21 cellular contexts compared by ENCODE assay signal in the genomic region with DNA sequence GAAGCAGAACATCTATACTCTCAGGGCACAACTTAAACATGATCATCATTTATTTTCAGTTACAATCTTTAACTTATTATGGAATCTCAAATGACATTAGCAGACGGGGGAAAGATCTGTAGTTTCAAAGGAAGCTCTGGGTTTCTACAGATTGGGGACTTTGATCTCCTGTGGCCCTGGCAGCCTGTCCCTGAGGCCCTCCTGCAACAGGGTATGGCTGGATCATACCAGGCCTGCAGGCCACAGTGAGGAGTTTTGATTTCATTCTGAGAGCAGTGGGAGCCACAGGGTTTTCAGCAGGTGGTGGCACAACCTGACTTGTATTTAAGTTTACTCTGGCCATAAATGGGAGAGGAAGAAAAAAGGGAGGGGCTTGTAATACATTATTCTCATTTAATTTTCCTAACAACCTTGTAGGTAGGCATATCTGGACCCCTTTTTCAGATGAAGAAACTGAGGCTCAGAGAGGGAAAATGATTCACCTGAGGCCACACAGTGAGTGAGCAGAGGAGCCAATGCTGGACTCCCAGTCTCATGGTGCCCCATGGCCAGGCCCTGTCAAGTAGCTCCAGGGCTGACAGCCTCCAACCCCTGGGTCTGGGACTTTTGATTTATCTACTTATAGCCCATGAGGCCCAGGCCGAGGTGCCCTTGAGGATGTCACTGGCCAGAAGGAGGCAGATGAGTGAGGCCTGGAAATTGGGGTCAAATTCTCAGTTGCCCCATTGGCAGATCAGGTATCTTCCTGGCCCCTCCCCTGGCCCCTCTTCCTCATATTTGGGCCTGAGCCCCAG.
DNase-seq lines count a peak whose midpoint lies in the region; ATAC-seq, FAIRE-seq and TF ChIP-seq lines count a peak whose summit lies in the region.
"Had no signal": no experiment of that assay in that cellular context is flagged by ENCODE, and none has a peak within 500 bp of the region (broad histone marks: within the 10 kb centered on the region; RNA-seq: fewer than 3 reads in every experiment).

No MANE protein-coding gene starts in this region.

- DNase-seq in activated T-cell treated with anti-CD3 and anti-CD28 coated beads, Interleukin-2, amount 50 U/mL, for 72 hours = no peak
- DNase-seq in activated T-cell treated with anti-CD3 and anti-CD28 coated beads, Interleukin-2, amount 50 U/mL, for 48 hours = no peak
- DNase-seq in activated naive CD8-positive, alpha-beta T cell treated with anti-CD3 and anti-CD28 coated beads, Interleukin-2, amount 50 U/mL, for 24 hours = no peak
- DNase-seq in HepG2 (ENCODE audit: low spot score) = no peak
- DNase-seq in spleen = peak; percentile 52
- no peak for DNase-seq in NCI-H187 (lab: John Stamatoyannopoulos, UW)
- DNase-seq: BE2C; CD8-positive, alpha-beta memory T cell; Kasumi-1; MG63; NCI-H1048; NCI-H146; NCI-H2081; NCI-H2171 treated with DMSO at 0.1 percent for 48 hours; NCI-H446 treated with DMSO at 0.1 percent for 48 hours; NCI-H69 had no signal

- H3K27ac ChIP-seq in HepG2 (ENCODE audit: extremely low read length, insufficient read depth, low read length) (no peak overlapping the region), spleen (no peak overlapping the region)

- H3K4me1 ChIP-seq in HepG2 (ENCODE audit: insufficient read depth, low read length) (no peaks in the 10 kb centered on the region), spleen (peaks cover 0 to 23% (median 12%) of the 10 kb centered on the region in 6 donors)
- H3K4me1 ChIP-seq: BE2C had no signal

- H4K20me1 ChIP-seq in HepG2 (ENCODE audit: insufficient read depth, low read length) = no peaks in the 10 kb centered on the region

- no peak for TF ChIP-seq POLR2A in HepG2 (IDR thresholded peaks at IDR 0.05; ENCODE audit: insufficient read depth in 1 of 2, low read depth in 2 of 2, low read length in 2 of 2)
- TF ChIP-seq POLR2A in spleen (IDR thresholded peaks at IDR 0.05) = no peak

- no peaks in the 10 kb centered on the region for H3K27me3 ChIP-seq in HepG2 (ENCODE audit: control insufficient read depth in 1 of 2, insufficient read depth in 2 of 2, low read length in 2 of 2)
- H3K27me3 ChIP-seq in spleen (replicated peaks in 1 of 7) = no peaks in the 10 kb centered on the region
- H3K27me3 ChIP-seq: BE2C, MG63 had no signal

- no TSS peak for BruUV-seq in HepG2 (replicated peaks; lab: Mats Ljungman, UMichigan)

- no peak for FAIRE-seq in HepG2 (lab: Jason Lieb, UNC)
- FAIRE-seq: A204.1, H54 had no signal

- no peak for ATAC-seq in activated T-cell treated with anti-CD3 and anti-CD28 coated beads, Interleukin-2, amount 50 U/mL, for 72 hours (replicated peaks in 1 of 2)
- no peak for ATAC-seq in activated naive CD8-positive, alpha-beta T cell treated with anti-CD3 and anti-CD28 coated beads, Interleukin-2, amount 50 U/mL, for 24 hours
- peak; percentile 36; the same call in 2 of the 3 replicates for ATAC-seq in HepG2
- ATAC-seq in HG03159 (IDR thresholded peaks at IDR 0.05; ENCODE audit: unreplicated experiment) = no peak
- no peak for ATAC-seq in GM18517 (IDR thresholded peaks at IDR 0.05; ENCODE audit: unreplicated experiment)
- ATAC-seq: Panc1 had no signal

- H3K4me1 Mint-ChIP-seq in activated T-cell treated with anti-CD3 and anti-CD28 coated beads, Interleukin-2, amount 50 U/mL, for 72 hours (ENCODE audit: low read depth) = peaks cover 37% of the 10 kb centered on the region
- H3K4me1 Mint-ChIP-seq in activated naive CD8-positive, alpha-beta T cell treated with anti-CD3 and anti-CD28 coated beads, Interleukin-2, amount 50 U/mL, for 24 hours = peaks cover 34% of the 10 kb centered on the region

- CTCF ChIA-PET in HepG2 (lab: Yijun Ruan, JAX; ENCODE audit: low intra/inter-chr PET ratio, low total read pairs) = no interaction called here

- H3K4me3 ChIP-seq in HepG2 (replicated peaks in 1 of 3; ENCODE audit: insufficient read depth in 1 of 3, low read depth in 2 of 3, low read length in 3 of 3) = no peak overlapping the region
- no peak overlapping the region for H3K4me3 ChIP-seq in spleen
- H3K4me3 ChIP-seq: MG63 had no signal

- POLR2A ChIA-PET in HepG2 (lab: Yijun Ruan, JAX) = no interaction called here

- H3K79me2 ChIP-seq in HepG2 (ENCODE audit: insufficient read depth, low read length) = no peaks in the 10 kb centered on the region

- H3K9me3 ChIP-seq in HepG2 (ENCODE audit: low read length) (no peaks in the 10 kb centered on the region), spleen (no peaks in the 10 kb centered on the region)
- H3K9me3 ChIP-seq: BE2C, MG63 had no signal

- no peaks in the 10 kb centered on the region for H3K27me3 Mint-ChIP-seq in activated T-cell treated with anti-CD3 and anti-CD28 coated beads, Interleukin-2, amount 50 U/mL, for 72 hours (ENCODE audit: low read depth)
- no peaks in the 10 kb centered on the region for H3K27me3 Mint-ChIP-seq in activated naive CD8-positive, alpha-beta T cell treated with anti-CD3 and anti-CD28 coated beads, Interleukin-2, amount 50 U/mL, for 24 hours
- H3K27me3 Mint-ChIP-seq: CD8-positive, alpha-beta memory T cell had no signal

- no peak overlapping the region for H3K4me3 Mint-ChIP-seq in activated T-cell treated with anti-CD3 and anti-CD28 coated beads, Interleukin-2, amount 50 U/mL, for 72 hours
- no peak overlapping the region for H3K4me3 Mint-ChIP-seq in activated naive CD8-positive, alpha-beta T cell treated with anti-CD3 and anti-CD28 coated beads, Interleukin-2, amount 50 U/mL, for 24 hours
- H3K4me3 Mint-ChIP-seq: CD8-positive, alpha-beta memory T cell had no signal

- WGBS in HepG2 (ENCODE audit: low lambda C conversion rate) = 26% methylated on average over 1 of the region's 2 CpGs
- WGBS in spleen, 5 donors = 75 to 88% (median 85%) methylated on average over 2 of the region's 2 CpGs

- no peak for TF ChIP-seq EP300 in HepG2 (IDR thresholded peaks at IDR 0.05; ENCODE audit: low read depth in 2 of 2, low read length in 2 of 2)
- TF ChIP-seq EP300 in HepG2 (CRISPR knock-in tag; IDR thresholded peaks at IDR 0.05; ENCODE audit: borderline replicate concordance) = no peak

- no peak overlapping the region for H3K4me2 ChIP-seq in HepG2 (ENCODE audit: low read depth, low read length)

- intact Hi-C loops in HepG2 (cut with micrococcal nuclease; ENCODE audit: unreplicated experiment) = no loop called here
- intact Hi-C loops in spleen (cut with DNase I; ENCODE audit: low total_unique reads) = no loop called here

- H2AFZ ChIP-seq in HepG2 (ENCODE audit: low read length) = no peak overlapping the region

- in situ Hi-C loops in HepG2 (cut with HindIII; ENCODE audit: extremely low pct_ligation_motif_present, low pct_unique_long_range_greater_than_20kb) = no loop called here

- H3K27ac Mint-ChIP-seq in activated T-cell treated with anti-CD3 and anti-CD28 coated beads, Interleukin-2, amount 50 U/mL, for 72 hours = peak overlapping the region; percentile 43
- H3K27ac Mint-ChIP-seq in activated naive CD8-positive, alpha-beta T cell treated with anti-CD3 and anti-CD28 coated beads, Interleukin-2, amount 50 U/mL, for 24 hours = peak overlapping the region; percentile 57

- TF ChIP-seq CTCF in HepG2 (CRISPR knock-in tag; IDR thresholded peaks at IDR 0.05) (no peak), spleen (IDR thresholded peaks at IDR 0.05 in 8 of 11, conservative IDR thresholded peaks at IDR 0.05 in 3 of 11) (no peak)

- no peak for TF ChIP-seq RAD21 in HepG2 (CRISPR knock-in tag; IDR thresholded peaks at IDR 0.05)

- H3K36me3 Mint-ChIP-seq in activated T-cell treated with anti-CD3 and anti-CD28 coated beads, Interleukin-2, amount 50 U/mL, for 72 hours (ENCODE audit: insufficient read depth in 2 of 2) = no peaks in the 10 kb centered on the region
- no peaks in the 10 kb centered on the region for H3K36me3 Mint-ChIP-seq in activated naive CD8-positive, alpha-beta T cell treated with anti-CD3 and anti-CD28 coated beads, Interleukin-2, amount 50 U/mL, for 24 hours (ENCODE audit: low read depth)
- H3K36me3 Mint-ChIP-seq: CD8-positive, alpha-beta memory T cell had no signal

- H3K36me3 ChIP-seq in HepG2 (replicated peaks in 1 of 2; ENCODE audit: control insufficient read depth in 1 of 2, insufficient read depth in 2 of 2, low read length in 2 of 2) = no peaks in the 10 kb centered on the region
- no peaks in the 10 kb centered on the region for H3K36me3 ChIP-seq in spleen
- H3K36me3 ChIP-seq: BE2C, MG63 had no signal

- no peak overlapping the region for H3K9ac ChIP-seq in HepG2 (ENCODE audit: insufficient read depth, low read depth, low read length)

- no peaks in the 10 kb centered on the region for H3K9me3 Mint-ChIP-seq in activated T-cell treated with anti-CD3 and anti-CD28 coated beads, Interleukin-2, amount 50 U/mL, for 72 hours
- no peaks in the 10 kb centered on the region for H3K9me3 Mint-ChIP-seq in activated naive CD8-positive, alpha-beta T cell treated with anti-CD3 and anti-CD28 coated beads, Interleukin-2, amount 50 U/mL, for 24 hours
- H3K9me3 Mint-ChIP-seq: CD8-positive, alpha-beta memory T cell had no signal

TF ChIP-seq in HepG2, 621 proteins besides CTCF, POLR2A, EP300 and RAD21:
- 0 out of 2 replicates have a peak, but pooled peaks have one; percentile 25 for TF ChIP-seq ZNF629 (CRISPR knock-in tag; conservative IDR thresholded peaks at IDR 0.05)
- no peak for TF ChIP-seq SNAI1 (CRISPR knock-in tag; IDR thresholded peaks at IDR 0.05; ENCODE audit: borderline replicate concordance)
- peak; percentile 98 for TF ChIP-seq ZNF329 (CRISPR knock-in tag; IDR thresholded peaks at IDR 0.05; ENCODE audit: low read depth)
- TF ChIP-seq KDM1A (CRISPR knock-in tag; IDR thresholded peaks at IDR 0.05) = no peak
- no peak for TF ChIP-seq BCL6 (CRISPR knock-in tag; IDR thresholded peaks at IDR 0.05)
